In the genomic region with DNA sequence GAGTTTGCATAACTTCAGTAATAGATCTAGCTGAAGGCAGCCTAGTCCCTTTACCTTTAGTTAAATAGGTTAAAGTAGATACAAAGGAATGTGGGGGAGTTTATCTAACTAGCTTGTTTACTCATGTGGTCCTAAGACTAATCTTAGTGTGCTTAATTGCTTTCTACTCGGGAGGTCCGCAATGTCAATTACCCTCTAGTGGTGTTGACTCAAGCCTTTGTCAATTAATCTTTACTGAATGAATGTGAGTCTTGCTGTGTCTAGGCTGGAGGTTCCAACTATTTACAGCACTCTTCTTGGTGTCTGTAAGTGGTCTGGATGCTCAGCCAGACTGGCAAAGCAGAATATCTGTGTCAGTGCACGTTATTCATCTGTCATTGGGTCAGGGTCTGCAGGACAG, we compare ENCODE assay signal across 28 cellular contexts. TPM values are rescaled to one million over a fixed set of nuclear protein-coding genes. Genes with fewer than 3 reads are reported as not detected.
A peak's percentile ranks its signal among the peaks of the same experiment; 100 is the strongest.
DNase-seq lines count a peak whose midpoint lies in the region; ATAC-seq, FAIRE-seq and TF ChIP-seq lines count a peak whose summit lies in the region.
"Had no signal": no experiment of that assay in that cellular context is flagged by ENCODE, and none has a peak within 500 bp of the region (broad histone marks: within the 10 kb centered on the region; RNA-seq: fewer than 3 reads in every experiment).

No MANE protein-coding gene starts in this region.

- dilution Hi-C loops in IMR-90 (cut with HindIII; ENCODE audit: low sequenced_read_pairs, unreplicated experiment) = no loop called here

- in situ Hi-C loops in IMR-90 (cut with MboI; ENCODE audit: low sequenced_read_pairs) = no loop called here
- in situ Hi-C loops in K562 (cut with MboI) = no loop called here
- in situ Hi-C loops in transverse colon (cut with MboI; ENCODE audit: low pct_ligation_motif_present in 1 of 4, low pct_unique_long_range_greater_than_20kb in 1 of 4, low sequenced_read_pairs in 3 of 4) = no loop called here

- H3K36me3 ChIP-seq in IMR-90 (ENCODE audit: control insufficient read depth, insufficient read depth, low read length) (no peaks in the 10 kb centered on the region; the same call in 1 of the 2 replicates), K562 (ENCODE audit: control insufficient read depth, insufficient read depth, low read length) (no peaks in the 10 kb centered on the region), left lung (no peaks in the 10 kb centered on the region), transverse colon (no peaks in the 10 kb centered on the region)
- H3K36me3 ChIP-seq: adrenal gland, brain microvascular endothelial cell, neutrophil, vagina had no signal

- H3K4ac ChIP-seq in IMR-90 (ENCODE audit: low read depth, low read length) = peak overlapping the region; percentile 53; the same call in 1 of the 2 replicates

- H3K56ac ChIP-seq in IMR-90 (ENCODE audit: extremely low read depth, insufficient read depth, low read length) = no peak overlapping the region

- peak overlapping the region; percentile 85 for H2BK5ac ChIP-seq in IMR-90 (ENCODE audit: low read depth, low read length, poor library complexity, severe bottlenecking)

- peak overlapping the region; percentile 76; the same call in 1 of the 2 replicates for H3K18ac ChIP-seq in IMR-90 (ENCODE audit: low read depth, low read length)

- H3K79me2 ChIP-seq in K562 (ENCODE audit: control insufficient read depth, insufficient read depth, low read length) = no peaks in the 10 kb centered on the region

- H2BK20ac ChIP-seq in IMR-90 (ENCODE audit: low read depth, low read length) = peak overlapping the region; percentile 17; the same call in 1 of the 2 replicates

- H3K9me1 ChIP-seq in IMR-90 (ENCODE audit: insufficient read depth, low read length) (peaks cover 10% of the 10 kb centered on the region), K562 (ENCODE audit: control insufficient read depth, insufficient read depth, low read length) (no peaks in the 10 kb centered on the region)

- 0 out of 3 replicates have a peak, but pooled peaks cover 3% of the 10 kb centered on the region for H3K9me3 ChIP-seq in A549
- no peaks in the 10 kb centered on the region for H3K9me3 ChIP-seq in IMR-90 (ENCODE audit: control insufficient read depth, insufficient read depth, low read length)
- no peaks in the 10 kb centered on the region for H3K9me3 ChIP-seq in K562 (replicated peaks; ENCODE audit: control insufficient read depth, insufficient read depth, low read depth, low read length)
- H3K9me3 ChIP-seq in left lung = no peaks in the 10 kb centered on the region
- H3K9me3 ChIP-seq in transverse colon = no peaks in the 10 kb centered on the region
- H3K9me3 ChIP-seq: adrenal gland, neutrophil, testis, vagina had no signal

- POLR2A ChIA-PET in A549 (lab: Yijun Ruan, JAX) = no interaction called here
- POLR2A ChIA-PET in IMR-90 (lab: Charles Lee; ENCODE audit: unreplicated experiment) = no interaction called here
- POLR2A ChIA-PET in K562 (lab: Yijun Ruan, JAX) = no interaction called here

- TF ChIP-seq RAD21 in A549 (conservative IDR thresholded peaks at IDR 0.05 in 1 of 2, IDR thresholded peaks at IDR 0.05 in 1 of 2) = no peak
- no peak for TF ChIP-seq RAD21 in IMR-90 (IDR thresholded peaks at IDR 0.05; ENCODE audit: low read length)
- TF ChIP-seq RAD21 in K562 (CRISPR knock-in tag; conservative IDR thresholded peaks at IDR 0.05 in 1 of 2, IDR thresholded peaks at IDR 0.05 in 1 of 2) = no peak

- no peak overlapping the region for H2AFZ ChIP-seq in IMR-90 (replicated peaks; ENCODE audit: low read length, poor library complexity)
- H2AFZ ChIP-seq in K562 (ENCODE audit: low read depth, low read length) = no peak overlapping the region

- peaks cover 19% of the 10 kb centered on the region for H3K4me1 ChIP-seq in A549
- peaks cover 12% of the 10 kb centered on the region for H3K4me1 ChIP-seq in IMR-90 (ENCODE audit: control insufficient read depth, insufficient read depth, low read length)
- H3K4me1 ChIP-seq in K562 (replicated peaks in 1 of 2; ENCODE audit: control insufficient read depth in 2 of 2, insufficient read depth in 2 of 2, low read length in 2 of 2) = no peaks in the 10 kb centered on the region
- no peaks in the 10 kb centered on the region for H3K4me1 ChIP-seq in left lung
- H3K4me1 ChIP-seq in transverse colon = no peaks in the 10 kb centered on the region
- H3K4me1 ChIP-seq: adrenal gland, testis had no signal

- no peaks in the 10 kb centered on the region; a peak in 1 of 4 replicates for H3K79me1 ChIP-seq in IMR-90 (ENCODE audit: low read depth in 1 of 2, low read length in 2 of 2)

- BruUV-seq in IMR-90 (replicated peaks; lab: Mats Ljungman, UMichigan) = no TSS peak
- no TSS peak for BruUV-seq in K562 (replicated peaks; lab: Mats Ljungman, UMichigan)

- H4K8ac ChIP-seq in IMR-90 (ENCODE audit: low read depth in 2 of 2, low read length in 2 of 2) = peak overlapping the region; percentile 5 to 13; a peak in 2 of 4 replicates

- H2AK9ac ChIP-seq in IMR-90 (replicated peaks; ENCODE audit: low read depth, low read length, poor library complexity) = no peak overlapping the region

- H2BK120ac ChIP-seq in IMR-90 (ENCODE audit: low read depth, low read length) = peak overlapping the region; percentile 47

- WGBS in A549 (ENCODE audit: missing lambda C conversion rate) = 79% methylated on average over 3 of the region's 3 CpGs
- no CpG with 5 or more reads among the region's 3 CpGs for WGBS in IMR-90 (ENCODE audit: extremely low coverage in 2 of 2, insufficient read length in 1 of 2), 2 experiments
- WGBS in K562 (ENCODE audit: insufficient coverage, low coverage, missing lambda C conversion rate) = 13% methylated on average over 3 of the region's 3 CpGs
- 64% methylated on average over 3 of the region's 3 CpGs; no CpG with 5 or more reads in 1 of the 2 donors for WGBS in transverse colon (ENCODE audit: low coverage in 1 of 2), 2 donors

- H2AK5ac ChIP-seq in IMR-90 (ENCODE audit: low read depth, low read length) = peak overlapping the region; percentile 52; the same call in 1 of the 2 replicates

- FAIRE-seq in A549 (lab: Jason Lieb, UNC) = no peak
- no peak for FAIRE-seq in K562 (lab: Jason Lieb, UNC)
- FAIRE-seq: G401.6 had no signal

- DNase-seq in A549 (ENCODE audit: low read depth in 1 of 2, low spot score in 1 of 2) = no peak
- DNase-seq in IMR-90 = no peak
- no peak for DNase-seq in K562 (ENCODE audit: extremely low read depth in 1 of 4, low spot score in 3 of 4)
- DNase-seq in left lung = no peak
- no peak for DNase-seq in transverse colon
- no peak for DNase-seq in epidermal melanocyte (ENCODE audit: insufficient read length, low spot score)
- no peak for DNase-seq in cardiac septum (ENCODE audit: low spot score)
- DNase-seq: activated B cell treated with CpG ODN at 0.5 μM for 24 hours; activated CD4-positive, alpha-beta T cell treated with anti-CD3 and anti-CD28 coated beads, Interleukin-2, amount 50 U/mL, for 1 hour; activated naive CD4-positive, alpha-beta T cell; activated T-cell treated with anti-CD3 and anti-CD28 coated beads, Interleukin-2, amount 50 U/mL, for 4 hours; adrenal gland; brain microvascular endothelial cell; CD8-positive, alpha-beta T cell; DMS153; effector CD4-positive, alpha-beta T cell; H7; NCI-H1417 treated with DMSO at 0.1 percent for 48 hours; NCI-H2081 treated with DMSO at 0.1 percent for 48 hours; NCI-H345; SHP77; stimulated activated naive CD8-positive, alpha-beta T cell treated with anti-CD3 and anti-CD28 coated beads, Interleukin-15, Interleukin-2, amounts not matched to agents 100 U/mL and 50 U/mL, for 24 hours; testis had no signal

- H4K5ac ChIP-seq in IMR-90 (ENCODE audit: low read depth, low read length) = peak overlapping the region; percentile 59; the same call in 1 of the 2 replicates

- no peak overlapping the region for H4K91ac ChIP-seq in IMR-90 (ENCODE audit: insufficient read depth, low read depth, low read length)

- H3K27ac ChIP-seq in A549 (peak overlapping the region; percentile 49 to 82; a peak in 4 of 6 replicates), IMR-90 (ENCODE audit: insufficient read depth, low read length) (peak overlapping the region; percentile 60; the same call in 1 of the 2 replicates), K562 (ENCODE audit: extremely low read depth, low read depth, low read length) (no peak overlapping the region), left lung (no peak overlapping the region), transverse colon (no peak overlapping the region)
- H3K27ac ChIP-seq: adrenal gland, neutrophil, testis, vagina had no signal

- TF ChIP-seq POLR2A in A549 (IDR thresholded peaks at IDR 0.05; ENCODE audit: low read length) (no peak), IMR-90 (IDR thresholded peaks at IDR 0.05; ENCODE audit: low read depth, low read length) (no peak), K562 (conservative IDR thresholded peaks at IDR 0.05) (no peak), transverse colon (IDR thresholded peaks at IDR 0.05) (no peak)

- H3K27me3 ChIP-seq in IMR-90 (ENCODE audit: control insufficient read depth, insufficient read depth, low read length) (no peaks in the 10 kb centered on the region), K562 (ENCODE audit: control insufficient read depth in 2 of 2, insufficient read depth in 2 of 2, low read length in 2 of 2) (no peaks in the 10 kb centered on the region), left lung (no peaks in the 10 kb centered on the region), transverse colon (no peaks in the 10 kb centered on the region)
- H3K27me3 ChIP-seq: adrenal gland, brain microvascular endothelial cell, neutrophil, testis, vagina had no signal

- H3K4me3 ChIP-seq in A549 (no peak overlapping the region), IMR-90 (ENCODE audit: insufficient read depth, low read depth, low read length) (no peak overlapping the region), K562 (no peak overlapping the region), left lung (no peak overlapping the region), transverse colon (no peak overlapping the region)
- H3K4me3 ChIP-seq: adrenal gland, testis, vagina had no signal

- H3K9ac ChIP-seq in IMR-90 (ENCODE audit: low read depth, low read length) (no peak overlapping the region), K562 (ENCODE audit: insufficient read depth in 1 of 2, low read depth in 2 of 2, low read length in 2 of 2) (no peak overlapping the region)

- H4K20me1 ChIP-seq in IMR-90 (ENCODE audit: insufficient read depth, low read length) (no peaks in the 10 kb centered on the region), K562 (replicated peaks; ENCODE audit: control insufficient read depth, insufficient read depth, low read length) (no peaks in the 10 kb centered on the region)

- H3K4me2 ChIP-seq in A549 = peak overlapping the region; percentile 75
- H3K4me2 ChIP-seq in IMR-90 (ENCODE audit: low read depth, low read length) = no peak overlapping the region
- no peak overlapping the region for H3K4me2 ChIP-seq in K562 (ENCODE audit: insufficient read depth, low read length)

- H3K14ac ChIP-seq in IMR-90 (replicated peaks; ENCODE audit: low read depth, low read length) = 0 out of 2 replicates have a peak overlapping the region, but pooled peaks have one; percentile 36

- H2BK15ac ChIP-seq in IMR-90 (ENCODE audit: low read depth, low read length) = peak overlapping the region; percentile 6; the same call in 1 of the 3 replicates

- intact Hi-C loops in IMR-90 (cut with micrococcal nuclease) = loop anchor here (2.0 kb wide), 1 partner anchor 17 kb away; a partner anchor contains a TSS
- intact Hi-C loops in K562 (cut with micrococcal nuclease) = no loop called here
- intact Hi-C loops in left lung (cut with DNase I) = no loop called here
- intact Hi-C loops in transverse colon (cut with DNase I; ENCODE audit: low total_unique reads) = no loop called here
- intact Hi-C loops in cardiac septum (cut with DNase I) = no loop called here

- TF ChIP-seq CTCF in A549 (IDR thresholded peaks at IDR 0.05) (no peak), IMR-90 (conservative IDR thresholded peaks at IDR 0.05; ENCODE audit: low read depth, low read length) (no peak), K562 (IDR thresholded peaks at IDR 0.05 in 2 of 3, conservative IDR thresholded peaks at IDR 0.05 in 1 of 3; ENCODE audit: insufficient read depth in 2 of 3, low read depth in 1 of 3, low read length in 3 of 3) (no peak), left lung (IDR thresholded peaks at IDR 0.05) (no peak), transverse colon (IDR thresholded peaks at IDR 0.05) (no peak)

- H3K23ac ChIP-seq in IMR-90 (ENCODE audit: low read depth, low read length) = no peak overlapping the region

- TF ChIP-seq EP300 in A549 (IDR thresholded peaks at IDR 0.05) (no peak), K562 (IDR thresholded peaks at IDR 0.05; ENCODE audit: low read length) (no peak), transverse colon (IDR thresholded peaks at IDR 0.05; ENCODE audit: low read depth) (no peak)

- no peak for ATAC-seq in A549
- no peak for ATAC-seq in IMR-90 (ENCODE audit: low read depth)
- no peak for ATAC-seq in K562
- ATAC-seq in left lung = peak; percentile 54
- no peak for ATAC-seq in HG02852 (IDR thresholded peaks at IDR 0.05; ENCODE audit: unreplicated experiment)
- ATAC-seq: activated T-cell treated with anti-CD3 and anti-CD28 coated beads, Interleukin-2, amount 50 U/mL, for 4 hours; CD8-positive, alpha-beta T cell; sciatic nerve; stimulated activated naive CD8-positive, alpha-beta T cell treated with anti-CD3 and anti-CD28 coated beads, Interleukin-15, Interleukin-2, amounts not matched to agents 100 U/mL and 50 U/mL, for 24 hours had no signal

- CTCF ChIA-PET in A549 (lab: Yijun Ruan, JAX) = interaction anchor here (1.0 kb wide), 1 partner anchor 50 kb away, joined by 4 read pairs; no protein-coding TSS in a partner anchor
- CTCF ChIA-PET in IMR-90 (lab: Yijun Ruan, JAX) = interaction anchor here (1.1 to 1.5 kb wide), 2 partner anchors 8 to 96 kb away, joined by 3 to 13 read pairs; no protein-coding TSS in a partner anchor
- CTCF ChIA-PET in K562 (lab: Yijun Ruan, JAX; ENCODE audit: low intra/inter-chr PET ratio) = no interaction called here

RNA-seq across cellular contexts. Expression of a gene that starts 17.9 kb away (rescaled TPM):
- 49.7 and 53.4 TPM in 2 replicates for polyA plus RNA-seq in A549 (2011; rRNA removed)
- 16.6 and 21.1 TPM in 2 replicates for polyA plus RNA-seq in A549 (2012; cell fraction: cytosol; rRNA removed)
- polyA plus RNA-seq in A549 (2012; cell fraction: nucleus; rRNA removed) = 15.8 and 22.2 TPM in 2 replicates
- 47.0 to 52.8 TPM (median 49.3 TPM) in 3 replicates for polyA plus RNA-seq in A549 (2017; fragmentation: RNase III; extraction: RNeasy Plus Mini Kit Qiagen cat#74134 plus additional on column Dnase treatment)
- polyA minus RNA-seq in A549 (2011; rRNA and poly(A)+ RNA removed) = 26.9 and 31.0 TPM in 2 replicates
- total RNA-seq in IMR-90 (2012; rRNA removed) = 31.9 and 43.9 TPM in 2 replicates
- polyA plus RNA-seq in IMR-90 (2012; rRNA removed) = 24.0 and 32.7 TPM in 2 replicates
- polyA plus RNA-seq in IMR-90 (2012; cell fraction: cytosol; rRNA removed) = 4.2 and 5.9 TPM in 2 replicates
- 7.4 and 50.9 TPM in 2 replicates for polyA plus RNA-seq in IMR-90 (2012; cell fraction: nucleus; rRNA removed; ENCODE audit: low replicate concordance)
- total RNA-seq in K562 (2011; cell fraction: chromatin; rRNA removed; ENCODE audit: low replicate concordance) = 52.5 and 164 TPM in 2 replicates
- total RNA-seq in K562 (2011; cell fraction: nucleolus; rRNA removed) = 19.7 and 44.0 TPM in 2 replicates
- 45.7 and 51.4 TPM in 2 replicates for total RNA-seq in K562 (2011; cell fraction: nucleoplasm; rRNA removed)
- total RNA-seq in K562 (2014; rRNA removed) = 41.1 and 48.5 TPM in 2 replicates
- total RNA-seq in K562 (2014; rRNA removed; fragmentation: Illumina TruSeq; extraction: Trizol) = 56.4 and 65.1 TPM in 2 replicates
- total RNA-seq in K562 (2015; rRNA removed; fragmentation: Illumina TruSeq; extraction: Trizol) = 54.3 and 54.8 TPM in 2 replicates
- total RNA-seq in K562 (2021) = 41.0 and 51.7 TPM in 2 replicates
- polyA plus RNA-seq in K562 (2011; rRNA removed) = 52.1 and 55.7 TPM in 2 replicates
- polyA plus RNA-seq in K562 (2011; cell fraction: cytosol; rRNA removed) = 13.6 and 20.9 TPM in 2 replicates
- 85.3 and 116 TPM in 2 replicates for polyA plus RNA-seq in K562 (2011; cell fraction: nucleus; rRNA removed)
- polyA plus RNA-seq in K562 (2012) = 30.7 and 55.3 TPM in 2 replicates
- 57.2 and 65.4 TPM in 2 replicates for polyA plus RNA-seq in K562 (2014; fragmentation: Illumina TruSeq; extraction: Trizol)
- 10 to 100 TPM in 1 of 2 experiments, 1 to 10 TPM in 1; 9.8 to 15.8 TPM for polyA plus RNA-seq in K562 (2014; fragmentation: Nextera tagmentation; extraction: Ambion mirVana)
- 42.3 and 51.7 TPM in 2 replicates for polyA plus RNA-seq in K562 (2014; rRNA removed)
- polyA minus RNA-seq in K562 (2011; rRNA and poly(A)+ RNA removed) = 95.4 and 105 TPM in 2 replicates
- polyA minus RNA-seq in K562 (2011; cell fraction: cytosol; rRNA and poly(A)+ RNA removed) = 10.5 and 18.8 TPM in 2 replicates
- 59.4 and 137 TPM in 2 replicates for polyA minus RNA-seq in K562 (2011; cell fraction: nucleus; rRNA and poly(A)+ RNA removed)
- 10 to 100 TPM; 55.0 to 56.1 TPM for total RNA-seq in left lung
- total RNA-seq in transverse colon = 100 to 1,000 TPM in 1 of 4 donors, 10 to 100 TPM in 3; 47.4 to 183 (median 82.7) TPM
- 56.5 TPM for total RNA-seq in cardiac septum

Comparison
In these comparisons a context has a peak if more than half of its experiments do, and no peak if none do; other contexts are left out.
1. H3K27ac ChIP-seq: peak in A549 (2 of 2) and IMR-90 (single experiment); none in K562 (single experiment), left lung (0 of 2) and transverse colon (0 of 4).